ENCODE assay signal across 13 cellular contexts in the genomic region with DNA sequence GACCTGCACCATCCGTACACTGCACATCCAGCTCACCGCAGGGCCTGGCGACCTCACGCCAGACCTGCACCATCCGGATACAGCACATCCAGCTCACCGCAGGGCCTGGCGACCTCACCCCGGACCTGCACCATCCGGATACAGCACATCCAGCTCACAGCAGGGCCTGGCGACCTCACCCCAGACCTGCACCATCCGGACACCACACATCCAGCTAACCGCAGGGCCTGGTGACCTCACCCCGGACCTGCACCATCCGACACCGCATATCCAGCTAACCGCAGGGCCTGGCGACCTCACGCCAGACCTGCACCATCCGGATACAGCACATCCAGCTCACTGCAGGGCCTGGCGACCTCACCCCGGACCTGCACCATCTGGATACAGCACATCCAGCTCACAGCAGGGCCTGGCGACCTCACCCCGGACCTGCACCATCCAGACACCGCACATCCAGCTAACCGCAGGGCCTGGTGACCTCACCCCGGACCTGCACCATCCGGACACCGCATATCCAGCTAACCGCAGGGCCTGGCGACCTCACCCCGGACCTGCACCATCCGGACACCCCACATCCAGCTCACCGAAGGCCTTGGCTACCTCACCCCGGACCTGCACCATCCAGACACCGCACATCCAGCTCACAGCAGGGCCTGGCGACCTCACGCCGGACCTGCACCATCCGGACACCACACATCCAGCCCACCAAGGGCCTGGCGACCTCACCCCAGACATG. TPM values are rescaled to one million over a fixed set of nuclear protein-coding genes. Genes with fewer than 3 reads are reported as not detected.
A peak's percentile ranks its signal among the peaks of the same experiment; 100 is the strongest.
DNase-seq lines count a peak whose midpoint lies in the region; ATAC-seq and TF ChIP-seq lines count a peak whose summit lies in the region.
"Not testable (repeated sequence)": the region's sequence is repeated elsewhere in the genome, so short reads cannot be mapped to it uniquely, and the experiment has no call there.
"Had no signal": no experiment of that assay in that cellular context is flagged by ENCODE, and none has a peak within 500 bp of the region (broad histone marks: within the 10 kb centered on the region; RNA-seq: fewer than 3 reads in every experiment).

No MANE protein-coding gene starts in this region.

- POLR2A ChIA-PET in WTC11 (lab: Charles Lee) = not testable (repeated sequence)

- not testable (repeated sequence) for H3K4me1 ChIP-seq in right cardiac atrium (ENCODE audit: control insufficient read depth, insufficient read depth, low read length); lower lobe of right lung; spleen

- H3K27me3 ChIP-seq in right cardiac atrium (ENCODE audit: control insufficient read depth, insufficient read depth); lower lobe of right lung (ENCODE audit: low read depth); spleen (replicated peaks in 1 of 7): not testable (repeated sequence)

- DNase-seq in WTC11 (ENCODE audit: low spot score) = peak; percentile 6
- peak; percentile 10 for DNase-seq in activated T-cell treated with anti-CD3 and anti-CD28 coated beads, Interleukin-2, amount 50 U/mL, for 1 hour
- peak; percentile 75 for DNase-seq in chondrocyte (ENCODE audit: low spot score)
- DNase-seq in right cardiac atrium = peak in 2 of 3 donors; percentile 19 to 42
- DNase-seq in lower lobe of right lung = peak; percentile 29
- DNase-seq in neural crest cell (ENCODE audit: low read depth, low spot score) = not testable (repeated sequence)
- peak; percentile 35 for DNase-seq in spleen

- H3K36me3 Mint-ChIP-seq in WTC11 = peaks cover 23% of the 10 kb centered on the region
- not testable (repeated sequence) for H3K36me3 Mint-ChIP-seq in chondrocyte (ENCODE audit: low read depth); neural crest cell (ENCODE audit: low read depth)

- not testable (repeated sequence) for ATAC-seq in WTC11, right cardiac atrium, lower lobe of right lung

- not testable (repeated sequence) for H3K4me3 ChIP-seq in right cardiac atrium (ENCODE audit: low read length); lower lobe of right lung; spleen

- CTCF ChIA-PET in WTC11 (lab: Charles Lee) = interaction anchor here (0.8 to 1.2 kb wide), 2 partner anchors 10 to 48 kb away, joined by 3 read pairs; no protein-coding TSS in a partner anchor

- H3K9me3 Mint-ChIP-seq in WTC11; chondrocyte (ENCODE audit: low read depth); neural crest cell: not testable (repeated sequence)

- not testable (repeated sequence) for H3K27ac ChIP-seq in right cardiac atrium (ENCODE audit: low read length); lower lobe of right lung; spleen

- H3K4me3 Mint-ChIP-seq in WTC11; chondrocyte (ENCODE audit: unreplicated experiment); neural crest cell: not testable (repeated sequence)

- TF ChIP-seq POLR2A in spleen (IDR thresholded peaks at IDR 0.05) = not testable (repeated sequence)

- H3K27ac Mint-ChIP-seq in WTC11 (peak overlapping the region; percentile 45; the same call in 1 of the 2 replicates), neural crest cell (ENCODE audit: unreplicated experiment) (peak overlapping the region; percentile 6)
- H3K27ac Mint-ChIP-seq in chondrocyte (ENCODE audit: unreplicated experiment) = not testable (repeated sequence)

- WGBS in right cardiac atrium = 92% methylated on average over 40 of the region's 40 CpGs
- WGBS in spleen, 5 donors = 90 to 94% (median 92%) methylated on average over 32 to 40 of the region's 40 CpGs

- H3K27me3 Mint-ChIP-seq in WTC11 (ENCODE audit: low read depth); chondrocyte (ENCODE audit: low read depth); neural crest cell (ENCODE audit: low read depth): not testable (repeated sequence)

- intact Hi-C loops in right cardiac atrium (cut with DNase I); lower lobe of right lung (cut with DNase I); spleen (cut with DNase I; ENCODE audit: low total_unique reads): not testable (repeated sequence)

- not testable (repeated sequence) for H3K4me1 Mint-ChIP-seq in WTC11; chondrocyte (ENCODE audit: low read depth); neural crest cell

- TF ChIP-seq CTCF in WTC11 (IDR thresholded peaks at IDR 0.05); chondrocyte (IDR thresholded peaks at IDR 0.05); lower lobe of right lung (IDR thresholded peaks at IDR 0.05); neural crest cell (conservative IDR thresholded peaks at IDR 0.05); spleen (IDR thresholded peaks at IDR 0.05 in 8 of 11, conservative IDR thresholded peaks at IDR 0.05 in 3 of 11): not testable (repeated sequence)

- not testable (repeated sequence) for H3K36me3 ChIP-seq in lower lobe of right lung, spleen

- not testable (repeated sequence) for H3K9me3 ChIP-seq in right cardiac atrium (ENCODE audit: control insufficient read depth, low read length); lower lobe of right lung
- H3K9me3 ChIP-seq in spleen = peaks cover 0 to 16% (median 6%) of the 10 kb centered on the region in 8 donors

RNA-seq across cellular contexts. Expression of gene TERT, which starts 11.7 kb away (rescaled TPM):
- 40.4 to 42.9 TPM (median 40.5 TPM) in 3 replicates for total RNA-seq in WTC11 (2021)
- not detected in 3 replicates for total RNA-seq in chondrocyte
- not detected for total RNA-seq in right cardiac atrium
- polyA plus RNA-seq in right cardiac atrium = not detected
- not detected for total RNA-seq in lower lobe of right lung
- 2.9 and 5.6 TPM in 2 replicates for total RNA-seq in neural crest cell
- 1 to 10 TPM in 2 of 7 donors, under 1 TPM in 3, not detected in 2; 0.16 to 5.3 (median 0.43) TPM for total RNA-seq in spleen
- under 1 TPM; 0.09 to 0.53 (median 0.19) TPM for polyA plus RNA-seq in spleen
- total RNA-seq: CD4-positive, alpha-beta memory T cell had no signal
- polyA plus RNA-seq: AG04450 had no signal

RNA-seq across cellular contexts. Expression of gene SLC6A18, which starts 58.0 kb away (rescaled TPM):
- total RNA-seq in WTC11 (2021) (not detected in 3 replicates), chondrocyte (not detected in 3 replicates), right cardiac atrium (not detected), lower lobe of right lung (not detected), neural crest cell (not detected in 2 replicates), spleen (not detected)
- polyA plus RNA-seq in right cardiac atrium (not detected), spleen (not detected)
- total RNA-seq: CD4-positive, alpha-beta memory T cell; G401; GM12878; H4 had no signal
- polyA plus RNA-seq: A549; AG04450; CD4-positive, alpha-beta memory T cell; GM12878 had no signal
